Comparison of ENCODE assay signal across 19 cellular contexts in genomic region chr3:120048355-120048754, GRCh38. TPM values are rescaled to one million over a fixed set of nuclear protein-coding genes. Genes with fewer than 3 reads are reported as not detected.
DNase-seq lines count a peak whose midpoint lies in the region; ATAC-seq and TF ChIP-seq lines count a peak whose summit lies in the region.
"Had no signal": no experiment of that assay in that cellular context is flagged by ENCODE, and none has a peak within 500 bp of the region (broad histone marks: within the 10 kb centered on the region; RNA-seq: fewer than 3 reads in every experiment).

No MANE protein-coding gene starts in this region.

- H3K4me3 Mint-ChIP-seq in CD4-positive, alpha-beta T cell, result no peak overlapping the region
- H3K4me3 Mint-ChIP-seq in osteocyte (ENCODE audit: unreplicated experiment), result no peak overlapping the region
- no peak overlapping the region for H3K4me3 Mint-ChIP-seq in activated naive CD4-positive, alpha-beta T cell treated with anti-CD3 and anti-CD28 coated beads, Interleukin-2, amount 10 ng/mL, durations not matched to agents 7 days and 5 days
- H3K4me3 Mint-ChIP-seq: CD8-positive, alpha-beta memory T cell; H9 had no signal

- CTCF ChIA-PET in CD4-positive, alpha-beta T cell (lab: Charles Lee), result no interaction called here
- CTCF ChIA-PET in HEK293 (lab: Yijun Ruan, JAX), result no interaction called here
- CTCF ChIA-PET in activated naive CD4-positive, alpha-beta T cell treated with anti-CD3 and anti-CD28 coated beads, Interleukin-2, amount 10 ng/mL, durations not matched to agents 7 days and 5 days (lab: Charles Lee), result no interaction called here

- peaks cover 83% of the 10 kb centered on the region for H3K4me1 Mint-ChIP-seq in CD4-positive, alpha-beta T cell (ENCODE audit: low read depth)
- H3K4me1 Mint-ChIP-seq in osteocyte (ENCODE audit: unreplicated experiment), result peaks cover 55% of the 10 kb centered on the region
- peaks cover 44% of the 10 kb centered on the region for H3K4me1 Mint-ChIP-seq in activated naive CD4-positive, alpha-beta T cell treated with anti-CD3 and anti-CD28 coated beads, Interleukin-2, amount 10 ng/mL, durations not matched to agents 7 days and 5 days

- H3K36me3 ChIP-seq in HEK293 (ENCODE audit: control insufficient read depth in 2 of 2, insufficient read depth in 1 of 2, low read length in 2 of 2), result no peaks in the 10 kb centered on the region

- H3K27me3 Mint-ChIP-seq in CD4-positive, alpha-beta T cell, result no peaks in the 10 kb centered on the region
- no peaks in the 10 kb centered on the region for H3K27me3 Mint-ChIP-seq in osteocyte (ENCODE audit: unreplicated experiment)
- H3K27me3 Mint-ChIP-seq in activated naive CD4-positive, alpha-beta T cell treated with anti-CD3 and anti-CD28 coated beads, Interleukin-2, amount 10 ng/mL, durations not matched to agents 7 days and 5 days, result no peaks in the 10 kb centered on the region
- H3K27me3 Mint-ChIP-seq: CD8-positive, alpha-beta memory T cell had no signal

- H3K27me3 ChIP-seq in CD4-positive, alpha-beta T cell (ENCODE audit: control insufficient read depth, insufficient read depth, low read length), result no peaks in the 10 kb centered on the region
- H3K27me3 ChIP-seq: BLaER1 treated with 17β-estradiol and CSF1 and Interleukin-3, amounts not matched to agents 10 nM and 100 nM had no signal

- peaks cover 16% of the 10 kb centered on the region for H3K9me3 Mint-ChIP-seq in CD4-positive, alpha-beta T cell
- peaks cover 26% of the 10 kb centered on the region for H3K9me3 Mint-ChIP-seq in osteocyte (ENCODE audit: unreplicated experiment)
- peaks cover 34% of the 10 kb centered on the region for H3K9me3 Mint-ChIP-seq in activated naive CD4-positive, alpha-beta T cell treated with anti-CD3 and anti-CD28 coated beads, Interleukin-2, amount 10 ng/mL, durations not matched to agents 7 days and 5 days

- TF ChIP-seq CTCF in CD4-positive, alpha-beta T cell (IDR thresholded peaks at IDR 0.05), result no peak
- TF ChIP-seq CTCF in HEK293 (tag by site-specific recombination; IDR thresholded peaks at IDR 0.05) (no peak), osteocyte (IDR thresholded peaks at IDR 0.05) (no peak)

- peaks cover 52% of the 10 kb centered on the region for H3K36me3 Mint-ChIP-seq in CD4-positive, alpha-beta T cell (ENCODE audit: low read depth)
- H3K36me3 Mint-ChIP-seq in osteocyte (ENCODE audit: unreplicated experiment), result peaks cover 28% of the 10 kb centered on the region
- peaks cover 47% of the 10 kb centered on the region for H3K36me3 Mint-ChIP-seq in activated naive CD4-positive, alpha-beta T cell treated with anti-CD3 and anti-CD28 coated beads, Interleukin-2, amount 10 ng/mL, durations not matched to agents 7 days and 5 days

- DNase-seq in CD4-positive, alpha-beta T cell, result no peak
- peak; percentile 28 for DNase-seq in astrocyte of the hippocampus (ENCODE audit: low read depth, low spot score)
- DNase-seq in osteocyte (ENCODE audit: extremely low spot score, unreplicated experiment), result no peak
- no peak for DNase-seq in mucosa of gallbladder (ENCODE audit: low spot score)
- DNase-seq in NCI-H748 treated with DMSO at 0.1 percent for 48 hours (lab: John Stamatoyannopoulos, UW), result no peak
- no peak for DNase-seq in activated naive CD4-positive, alpha-beta T cell treated with anti-CD3 and anti-CD28 coated beads, Interleukin-2, amount 10 ng/mL, durations not matched to agents 7 days and 5 days
- DNase-seq: CD8-positive, alpha-beta memory T cell; DMS79; H9; NCI-H1048; NCI-H1436; NCI-H1930; NCI-H226; NCI-H524; SHP77 had no signal

- no peak overlapping the region for H3K27ac ChIP-seq in CD4-positive, alpha-beta T cell (ENCODE audit: low read depth, low read length)
- no peak overlapping the region for H3K27ac ChIP-seq in HEK293 (ENCODE audit: extremely low read depth, low read depth, low read length)
- H3K27ac ChIP-seq: A549; BLaER1 treated with 17β-estradiol and CSF1 and Interleukin-3, amounts not matched to agents 10 nM and 100 nM; HL-60 had no signal

- no peak overlapping the region for H3K4me3 ChIP-seq in HEK293 (ENCODE audit: low read depth, low read length)
- H3K4me3 ChIP-seq: A549; BLaER1 treated with 17β-estradiol and CSF1 and Interleukin-3, amounts not matched to agents 10 nM and 100 nM had no signal

- peaks cover 30% of the 10 kb centered on the region for H3K4me1 ChIP-seq in HEK293 (ENCODE audit: control insufficient read depth, insufficient read depth, low read length)

- intact Hi-C loops in CD4-positive, alpha-beta T cell (cut with DNase I, micrococcal nuclease), result no loop called here

- peaks cover 21% of the 10 kb centered on the region for H3K9me3 ChIP-seq in CD4-positive, alpha-beta T cell (ENCODE audit: control insufficient read depth, low read length)
- no peaks in the 10 kb centered on the region for H3K9me3 ChIP-seq in HEK293 (ENCODE audit: control insufficient read depth, insufficient read depth, low read depth, low read length)

- POLR2A ChIA-PET in CD4-positive, alpha-beta T cell (lab: Charles Lee), result no interaction called here
- POLR2A ChIA-PET in HEK293 (lab: Yijun Ruan, JAX), result no interaction called here

- no peak for ATAC-seq in CD4-positive, alpha-beta T cell (ENCODE audit: poor library complexity)
- ATAC-seq: A549 had no signal

- peak overlapping the region; percentile 11 for H3K27ac Mint-ChIP-seq in CD4-positive, alpha-beta T cell
- peak overlapping the region; percentile 12 for H3K27ac Mint-ChIP-seq in osteocyte (ENCODE audit: unreplicated experiment)
- H3K27ac Mint-ChIP-seq in activated naive CD4-positive, alpha-beta T cell treated with anti-CD3 and anti-CD28 coated beads, Interleukin-2, amount 10 ng/mL, durations not matched to agents 7 days and 5 days, result no peak overlapping the region
- H3K27ac Mint-ChIP-seq: H9 had no signal

TF ChIP-seq in HEK293, 187 proteins besides CTCF, POLR2A, EP300 and RAD21 (continues in another document):
- TF ChIP-seq MZF1 (tag by site-specific recombination; IDR thresholded peaks at IDR 0.05; ENCODE audit: borderline replicate concordance), result peak; percentile 25; the same call in 1 of the 2 replicates
- TF ChIP-seq ZNF664 (tag by site-specific recombination; IDR thresholded peaks at IDR 0.05), result peak; percentile 41; the same call in 1 of the 2 replicates
- TF ChIP-seq KLF10 (tag by site-specific recombination; IDR thresholded peaks at IDR 0.05), result peak; percentile 32; the same call in 1 of the 2 replicates
- peak; percentile 90 for TF ChIP-seq IKZF3 (tag by site-specific recombination; IDR thresholded peaks at IDR 0.05)
- TF ChIP-seq ZNF501 (tag by site-specific recombination; IDR thresholded peaks at IDR 0.05), result 0 out of 2 replicates have a peak, but pooled peaks have one; percentile 26
- 0 out of 2 replicates have a peak, but pooled peaks have one; percentile 43 for TF ChIP-seq ZNF10 (tag by site-specific recombination; IDR thresholded peaks at IDR 0.05)
- no peak for TF ChIP-seq BCL11A (tag by site-specific recombination; IDR thresholded peaks at IDR 0.05; ENCODE audit: low read depth)
- TF ChIP-seq OSR2 (tag by site-specific recombination; IDR thresholded peaks at IDR 0.05), result peak; percentile 97
- peak; percentile 21; the same call in 1 of the 2 replicates for TF ChIP-seq ZBTB8A (tag by site-specific recombination; IDR thresholded peaks at IDR 0.05)
- TF ChIP-seq ZNF18 (tag by site-specific recombination; IDR thresholded peaks at IDR 0.05), result 0 out of 2 replicates have a peak, but pooled peaks have one; percentile 30
- TF ChIP-seq ZNF449 (tag by site-specific recombination; IDR thresholded peaks at IDR 0.05), result peak; percentile 96
- peak; percentile 55; the same call in 1 of the 2 replicates for TF ChIP-seq ZNF561 (tag by site-specific recombination; IDR thresholded peaks at IDR 0.05; ENCODE audit: borderline replicate concordance)
- TF ChIP-seq PRDM6 (tag by site-specific recombination; IDR thresholded peaks at IDR 0.05), result peak; percentile 78
- TF ChIP-seq ZNF600 (tag by site-specific recombination; IDR thresholded peaks at IDR 0.05), result 0 out of 2 replicates have a peak, but pooled peaks have one; percentile 18
- TF ChIP-seq SP7 (tag by site-specific recombination; IDR thresholded peaks at IDR 0.05), result 0 out of 2 replicates have a peak, but pooled peaks have one; percentile 29

RNA-seq across cellular contexts. Expression of gene GSK3B, which starts 45.9 kb away (rescaled TPM):
- total RNA-seq in CD4-positive, alpha-beta T cell, result 10 to 100 TPM; 27.9 to 29.1 TPM
- 80.0 and 84.8 TPM in 2 replicates for total RNA-seq in osteocyte
- 44.7 TPM for total RNA-seq in mucosa of gallbladder
